ENCODE assay signal across 12 cellular contexts in genomic region chr18:77066101-77066500, GRCh38.
DNase-seq lines count a peak whose midpoint lies in the region; ATAC-seq and TF ChIP-seq lines count a peak whose summit lies in the region.
"Had no signal": no experiment of that assay in that cellular context is flagged by ENCODE, and none has a peak within 500 bp of the region (broad histone marks: within the 10 kb centered on the region; RNA-seq: fewer than 3 reads in every experiment).

No MANE protein-coding gene starts in this region.

- no peak for TF ChIP-seq POLR2A in vagina (IDR thresholded peaks at IDR 0.05)

- H3K27me3 ChIP-seq in right cardiac atrium (ENCODE audit: control insufficient read depth, insufficient read depth) (no peaks in the 10 kb centered on the region), mucosa of rectum (ENCODE audit: control insufficient read depth in 2 of 2, insufficient read depth in 2 of 2, low read length in 2 of 2) (no peaks in the 10 kb centered on the region), vagina (no peaks in the 10 kb centered on the region)
- H3K27me3 ChIP-seq: hepatocyte, neural progenitor cell had no signal

- ATAC-seq in right cardiac atrium (no peak), left cardiac atrium (no peak), GM19395 (IDR thresholded peaks at IDR 0.05; ENCODE audit: unreplicated experiment) (no peak), GM18868 (IDR thresholded peaks at IDR 0.05; ENCODE audit: unreplicated experiment) (no peak)

- H3K9me3 Mint-ChIP-seq in activated naive CD8-positive, alpha-beta T cell treated with anti-CD3 and anti-CD28 coated beads for 36 hours = peaks cover 1% of the 10 kb centered on the region
- H3K9me3 Mint-ChIP-seq: neural progenitor cell had no signal

- H3K4me1 Mint-ChIP-seq in activated naive CD8-positive, alpha-beta T cell treated with anti-CD3 and anti-CD28 coated beads for 36 hours = peaks cover 94% of the 10 kb centered on the region

- no peak overlapping the region for H3K4me3 Mint-ChIP-seq in activated naive CD8-positive, alpha-beta T cell treated with anti-CD3 and anti-CD28 coated beads for 36 hours
- H3K4me3 Mint-ChIP-seq: neural progenitor cell had no signal

- intact Hi-C loops in right cardiac atrium (cut with DNase I) (loop anchor here in 1 of 4 donors (5.0 kb wide), 1 partner anchor 66 kb away; the partner anchor contains the start of gene MBP), left cardiac atrium (cut with DNase I) (no loop called here), vagina (cut with DNase I) (no loop called here)

- 98% methylated on average over 9 of the region's 9 CpGs for WGBS in right cardiac atrium

- no peaks in the 10 kb centered on the region for H3K9me3 ChIP-seq in right cardiac atrium (ENCODE audit: control insufficient read depth, low read length)
- H3K9me3 ChIP-seq in mucosa of rectum (ENCODE audit: control insufficient read depth in 2 of 2, low read length in 2 of 2) = no peaks in the 10 kb centered on the region
- H3K9me3 ChIP-seq in vagina = no peaks in the 10 kb centered on the region

- no peak for TF ChIP-seq CTCF in vagina (IDR thresholded peaks at IDR 0.05)

- H3K36me3 ChIP-seq in mucosa of rectum (ENCODE audit: control insufficient read depth in 2 of 2, insufficient read depth in 2 of 2, low read length in 2 of 2) = peaks cover 12% of the 10 kb centered on the region in 2 donors
- no peaks in the 10 kb centered on the region for H3K36me3 ChIP-seq in vagina
- H3K36me3 ChIP-seq: neural progenitor cell had no signal

- peak in 1 of 3 donors; percentile 33 for DNase-seq in right cardiac atrium
- no peak for DNase-seq in left cardiac atrium
- DNase-seq in activated naive CD8-positive, alpha-beta T cell treated with anti-CD3 and anti-CD28 coated beads for 36 hours = no peak
- no peak for DNase-seq in vagina (ENCODE audit: extremely low spot score in 2 of 2)
- DNase-seq in NCI-H2196 (lab: John Stamatoyannopoulos, UW; ENCODE audit: unreplicated experiment) = no peak
- DNase-seq: activated CD4-positive, alpha-beta T cell treated with anti-CD3 and anti-CD28 coated beads, Interleukin-2, amount 50 U/mL, for 4 hours; NCI-H1105 treated with DMSO at 0.1 percent for 48 hours had no signal

- peak overlapping the region; percentile 76 for H3K27ac Mint-ChIP-seq in activated naive CD8-positive, alpha-beta T cell treated with anti-CD3 and anti-CD28 coated beads for 36 hours
- H3K27ac Mint-ChIP-seq: neural progenitor cell had no signal

- H3K36me3 Mint-ChIP-seq in activated naive CD8-positive, alpha-beta T cell treated with anti-CD3 and anti-CD28 coated beads for 36 hours = peaks cover 77% of the 10 kb centered on the region
- H3K36me3 Mint-ChIP-seq: neural progenitor cell had no signal

- H3K27ac ChIP-seq in right cardiac atrium (ENCODE audit: low read length) (peak overlapping the region; percentile 5), mucosa of rectum (ENCODE audit: low read depth in 2 of 2, low read length in 2 of 2) (peak overlapping the region; percentile 40 to 74), vagina (peak overlapping the region; percentile 82)
- H3K27ac ChIP-seq: hepatocyte, neural progenitor cell had no signal

- H3K9ac ChIP-seq in mucosa of rectum (ENCODE audit: low read depth in 1 of 2, low read length in 2 of 2) = no peak overlapping the region
- H3K9ac ChIP-seq: neural progenitor cell had no signal

- H3K4me1 ChIP-seq in right cardiac atrium (ENCODE audit: control insufficient read depth, insufficient read depth, low read length) (peaks cover 11% of the 10 kb centered on the region), mucosa of rectum (ENCODE audit: control insufficient read depth in 2 of 2, insufficient read depth in 2 of 2, low read length in 2 of 2) (peaks cover 23 to 33% of the 10 kb centered on the region in 2 donors), vagina (peaks cover 58% of the 10 kb centered on the region)

- H3K4me3 ChIP-seq in right cardiac atrium (ENCODE audit: low read length) (no peak overlapping the region), mucosa of rectum (ENCODE audit: low read length in 2 of 2) (no peak overlapping the region), vagina (no peak overlapping the region)
- H3K4me3 ChIP-seq: hepatocyte, neural progenitor cell had no signal

- H3K27me3 Mint-ChIP-seq in activated naive CD8-positive, alpha-beta T cell treated with anti-CD3 and anti-CD28 coated beads for 36 hours = no peaks in the 10 kb centered on the region

Comparison
In these comparisons a context has a peak if more than half of its experiments do, and no peak if none do; other contexts are left out.
1. H3K27ac ChIP-seq: peak in every context shown above with its lines; median percentile 82 in vagina; 57 in mucosa of rectum; 5 in right cardiac atrium.